24 cellular contexts compared by ENCODE assay signal in the genomic region with DNA sequence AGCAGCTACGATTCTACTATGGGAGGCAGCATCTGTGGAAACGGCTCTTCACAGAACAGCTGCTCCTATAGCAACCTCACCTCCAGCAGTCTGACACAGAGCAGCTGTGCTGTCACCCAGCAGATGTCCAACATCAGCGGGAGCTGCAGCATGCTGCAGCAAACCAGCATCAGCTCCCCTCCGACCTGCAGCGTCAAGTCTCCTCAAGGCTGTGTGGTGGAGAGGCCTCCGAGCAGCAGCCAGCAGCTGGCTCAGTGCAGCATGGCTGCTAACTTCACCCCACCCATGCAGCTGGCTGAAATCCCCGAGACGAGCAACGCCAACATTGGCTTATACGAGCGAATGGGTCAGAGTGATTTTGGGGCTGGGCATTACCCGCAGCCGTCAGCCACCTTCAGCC.
DNase-seq lines count a peak whose midpoint lies in the region; ATAC-seq, FAIRE-seq and TF ChIP-seq lines count a peak whose summit lies in the region.
"Had no signal": no experiment of that assay in that cellular context is flagged by ENCODE, and none has a peak within 500 bp of the region (broad histone marks: within the 10 kb centered on the region; RNA-seq: fewer than 3 reads in every experiment).

No MANE protein-coding gene starts in this region.

- H3K9ac ChIP-seq in kidney (ENCODE audit: low read length in 2 of 2), result no peak overlapping the region
- H3K9ac ChIP-seq: SK-N-SH had no signal

- TF ChIP-seq POLR2A in sigmoid colon (IDR thresholded peaks at IDR 0.05), result no peak

- WGBS in sigmoid colon, 2 donors, result 77 to 87% methylated on average over 13 of the region's 13 CpGs

- no peak overlapping the region for H3K4me3 ChIP-seq in sigmoid colon
- H3K4me3 ChIP-seq in kidney (ENCODE audit: low read length in 2 of 2), result no peak overlapping the region
- H3K4me3 ChIP-seq: adrenal gland, breast epithelium, uterus had no signal

- no peaks in the 10 kb centered on the region for H3K27me3 ChIP-seq in sigmoid colon
- H3K27me3 ChIP-seq: adrenal gland, breast epithelium, uterus had no signal

- H3K9me3 ChIP-seq in sigmoid colon (no peaks in the 10 kb centered on the region), kidney (ENCODE audit: control insufficient read depth in 1 of 2, low read length in 2 of 2) (no peaks in the 10 kb centered on the region)
- H3K9me3 ChIP-seq: adrenal gland, breast epithelium, SK-N-SH, uterus had no signal

- H3K27ac ChIP-seq in sigmoid colon (no peak overlapping the region), kidney (ENCODE audit: low read depth in 2 of 2, low read length in 2 of 2) (no peak overlapping the region)
- H3K27ac ChIP-seq: adrenal gland, breast epithelium, uterus had no signal

- no peak for TF ChIP-seq EP300 in sigmoid colon (IDR thresholded peaks at IDR 0.05)

- intact Hi-C loops in sigmoid colon (cut with DNase I), result no loop called here
- intact Hi-C loops in kidney (cut with DNase I), result no loop called here

- H3K36me3 ChIP-seq in sigmoid colon (peaks cover 0 to 71% (median 31%) of the 10 kb centered on the region in 4 donors), kidney (ENCODE audit: control insufficient read depth in 1 of 2, insufficient read depth in 2 of 2, low read length in 2 of 2) (peaks cover 25 to 31% of the 10 kb centered on the region in 2 donors)
- H3K36me3 ChIP-seq: breast epithelium, uterus had no signal

- TF ChIP-seq CTCF in sigmoid colon (IDR thresholded peaks at IDR 0.05), result no peak
- TF ChIP-seq CTCF in kidney (IDR thresholded peaks at IDR 0.05; ENCODE audit: borderline replicate concordance, extremely low read depth, insufficient read depth), result no peak

- no peak for FAIRE-seq in kidney (lab: Jason Lieb, UNC)
- FAIRE-seq: D721Med, H1, HepG2 had no signal

- peak; percentile 26 for ATAC-seq in esophagus mucosa
- ATAC-seq: HepG2 had no signal

- DNase-seq in NCI-H1694 (lab: John Stamatoyannopoulos, UW), result peak; percentile 60
- peak; percentile 88 for DNase-seq in left kidney (ENCODE audit: low read depth, low spot score)
- peak; percentile 79 for DNase-seq in sigmoid colon
- no peak for DNase-seq in NCI-H2196 (lab: John Stamatoyannopoulos, UW; ENCODE audit: unreplicated experiment)
- no peak for DNase-seq in NCI-H146 (lab: John Stamatoyannopoulos, UW)
- DNase-seq in kidney, result no peak
- no peak for DNase-seq in central memory CD4-positive, alpha-beta T cell
- DNase-seq: ACHN; activated CD4-positive, alpha-beta T cell treated with anti-CD3 and anti-CD28 coated beads, Interleukin-2, amount 50 U/mL, for 1 hour; activated gamma-delta T cell treated with Interleukin-2 at 50 U/mL for 16 hours; C1 segment of cervical spinal cord; cortex of kidney; hippocampal formation; NCI-H1092; NCI-H2081 treated with DMSO at 0.1 percent for 48 hours; NCI-H510A treated with DMSO at 0.1 percent for 48 hours; SK-N-SH had no signal

- H3K4me1 ChIP-seq in sigmoid colon (peaks cover 0 to 9% (median 0%) of the 10 kb centered on the region in 4 donors), kidney (ENCODE audit: control insufficient read depth in 1 of 2, insufficient read depth in 1 of 2, low read depth in 1 of 2, low read length in 2 of 2) (no peaks in the 10 kb centered on the region)
- H3K4me1 ChIP-seq: breast epithelium, uterus had no signal

Comparison
In these comparisons a context has a peak if more than half of its experiments do, and no peak if none do; other contexts are left out.
1. DNase-seq: peak in NCI-H1694 (single experiment), left kidney (single experiment) and sigmoid colon (single experiment); none in NCI-H2196 (single experiment), NCI-H146 (single experiment), kidney (single experiment) and central memory CD4-positive, alpha-beta T cell (single experiment).